ENCODE assay signal across 18 cellular contexts in the genomic region with DNA sequence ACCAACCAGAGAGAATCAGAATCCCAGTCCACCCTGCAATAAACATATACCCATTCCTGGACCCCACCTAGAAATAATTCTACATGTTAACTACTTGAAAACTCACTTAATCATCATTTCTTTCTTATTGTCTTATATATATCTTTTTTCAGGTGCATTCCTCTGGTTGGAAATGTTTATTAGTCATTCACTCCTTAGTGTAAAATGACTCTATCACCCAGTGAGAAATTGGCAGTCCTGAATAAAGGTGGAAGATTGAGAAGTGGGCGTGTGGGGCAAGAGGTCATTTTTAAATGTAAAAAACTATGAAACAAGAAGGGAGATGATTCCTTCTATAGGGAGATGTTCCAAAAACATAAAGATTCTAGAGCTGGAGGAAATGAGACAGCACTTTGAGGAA.
DNase-seq lines count a peak whose midpoint lies in the region; ATAC-seq and TF ChIP-seq lines count a peak whose summit lies in the region.
"Had no signal": no experiment of that assay in that cellular context is flagged by ENCODE, and none has a peak within 500 bp of the region (broad histone marks: within the 10 kb centered on the region; RNA-seq: fewer than 3 reads in every experiment).

No MANE protein-coding gene starts in this region.

- H3K4me3 ChIP-seq in PC-3 (ENCODE audit: low read length) = no peak overlapping the region
- no peak overlapping the region for H3K4me3 ChIP-seq in mesodermal cell (ENCODE audit: extremely low read depth, insufficient read depth, low read length, poor library complexity, severe bottlenecking)
- H3K4me3 ChIP-seq: BLaER1 treated with 17β-estradiol and CSF1 and Interleukin-3, amounts not matched to agents 10 nM and 100 nM; Peyer's patch; SJCRH30 had no signal

- H3K36me3 ChIP-seq in PC-3 (ENCODE audit: low read depth, low read length) = no peaks in the 10 kb centered on the region
- no peaks in the 10 kb centered on the region for H3K36me3 ChIP-seq in mesodermal cell (ENCODE audit: control insufficient read depth, insufficient read depth, low read length)
- H3K36me3 ChIP-seq: BLaER1 treated with 17β-estradiol and CSF1 and Interleukin-3, amounts not matched to agents 10 nM and 100 nM; Peyer's patch; SJCRH30 had no signal

- H3K4me1 ChIP-seq in PC-3 (ENCODE audit: insufficient read depth, low read length) = peaks cover 59% of the 10 kb centered on the region
- H3K4me1 ChIP-seq in mesodermal cell (ENCODE audit: control insufficient read depth, insufficient read depth, low read length, poor library complexity, severe bottlenecking) = peaks cover 55% of the 10 kb centered on the region

- H4K20me1 ChIP-seq in PC-3 (ENCODE audit: low read length) = no peaks in the 10 kb centered on the region
- H4K20me1 ChIP-seq: BLaER1 treated with 17β-estradiol and CSF1 and Interleukin-3, amounts not matched to agents 10 nM and 100 nM had no signal

- intact Hi-C loops in Calu3 (cut with micrococcal nuclease; ENCODE audit: unreplicated experiment) = no loop called here
- intact Hi-C loops in PC-3 (cut with micrococcal nuclease) = no loop called here

- BruUV-seq in Calu3 (replicated peaks; lab: Mats Ljungman, UMichigan) (no TSS peak), PC-3 (replicated peaks; lab: Mats Ljungman, UMichigan) (no TSS peak)

- H3K27me3 ChIP-seq in PC-3 (ENCODE audit: low read length) = no peaks in the 10 kb centered on the region
- H3K27me3 ChIP-seq: BLaER1 treated with 17β-estradiol and CSF1 and Interleukin-3, amounts not matched to agents 10 nM and 100 nM; Peyer's patch; SJCRH30 had no signal

- no peak overlapping the region for H2AFZ ChIP-seq in PC-3 (ENCODE audit: low read length)

- H3K36me3 Mint-ChIP-seq in Calu3 (ENCODE audit: insufficient read depth, unreplicated experiment) (no peaks in the 10 kb centered on the region), endothelial cell (ENCODE audit: low read depth, unreplicated experiment) (no peaks in the 10 kb centered on the region)
- H3K36me3 Mint-ChIP-seq: CD4-positive, alpha-beta memory T cell; IgD-negative memory B cell had no signal

- H3K27me3 Mint-ChIP-seq in Calu3 (ENCODE audit: unreplicated experiment) (no peaks in the 10 kb centered on the region), endothelial cell (ENCODE audit: unreplicated experiment) (peaks cover 1% of the 10 kb centered on the region)

- no peaks in the 10 kb centered on the region for H3K79me2 ChIP-seq in PC-3 (ENCODE audit: low read length)

- H3K4me1 Mint-ChIP-seq in Calu3 (ENCODE audit: low read depth, unreplicated experiment) (peaks cover 41% of the 10 kb centered on the region), endothelial cell (ENCODE audit: unreplicated experiment) (peaks cover 4% of the 10 kb centered on the region)

- H3K27ac Mint-ChIP-seq in Calu3 (ENCODE audit: unreplicated experiment) = peak overlapping the region; percentile 76
- no peak overlapping the region for H3K27ac Mint-ChIP-seq in endothelial cell (ENCODE audit: unreplicated experiment)
- H3K27ac Mint-ChIP-seq: CD4-positive, alpha-beta memory T cell; IgD-negative memory B cell had no signal

- H3K4me3 Mint-ChIP-seq in Calu3 (ENCODE audit: low read depth, unreplicated experiment) (no peak overlapping the region), endothelial cell (ENCODE audit: unreplicated experiment) (no peak overlapping the region)
- H3K4me3 Mint-ChIP-seq: CD4-positive, alpha-beta memory T cell; IgD-negative memory B cell had no signal

- DNase-seq in Calu3 = no peak
- peak; percentile 37 for DNase-seq in PC-3
- DNase-seq in caudate nucleus (lab: John Stamatoyannopoulos, UW) = no peak
- DNase-seq in endothelial cell (ENCODE audit: low spot score) = no peak
- DNase-seq in DMS79 (lab: John Stamatoyannopoulos, UW) = no peak
- DNase-seq: CD4-positive, alpha-beta memory T cell; DMS153; GOT3; NCI-H1417 treated with DMSO at 0.1 percent for 48 hours; NCI-H187; NCI-H446 treated with DMSO at 0.1 percent for 48 hours; NCI-H526 treated with DMSO at 0.1 percent for 48 hours; Peyer's patch; SJCRH30 had no signal

- peak overlapping the region; percentile 94 for H3K27ac ChIP-seq in PC-3 (ENCODE audit: low read length)
- H3K27ac ChIP-seq in caudate nucleus (ENCODE audit: low read depth, low read length) = peak overlapping the region; percentile 23
- peak overlapping the region; percentile 86 for H3K27ac ChIP-seq in mesodermal cell (ENCODE audit: low read depth, low read length, severe bottlenecking)
- H3K27ac ChIP-seq: BLaER1 treated with 17β-estradiol and CSF1 and Interleukin-3, amounts not matched to agents 10 nM and 100 nM; Peyer's patch; SJCRH30 had no signal

- H3K9me3 ChIP-seq in PC-3 (ENCODE audit: low read length) (no peaks in the 10 kb centered on the region), mesodermal cell (ENCODE audit: control insufficient read depth, low read length) (no peaks in the 10 kb centered on the region)
- H3K9me3 ChIP-seq: BLaER1 treated with 17β-estradiol and CSF1 and Interleukin-3, amounts not matched to agents 10 nM and 100 nM; Peyer's patch; SJCRH30 had no signal

- POLR2A ChIA-PET in PC-3 (lab: Charles Lee; ENCODE audit: unreplicated experiment) = no interaction called here

- no peak for ATAC-seq in PC-3
- no peak for ATAC-seq in GM19455 (IDR thresholded peaks at IDR 0.05; ENCODE audit: unreplicated experiment)

- 100% methylated on average over 1 of the region's 1 CpG for WGBS in mesodermal cell (ENCODE audit: insufficient coverage in 2 of 2), 2 experiments

- CTCF ChIA-PET in Calu3 (lab: Charles Lee) (no interaction called here), PC-3 (lab: Charles Lee) (interaction anchor here (1.4 kb wide), 1 partner anchor 11 kb away, joined by 3 read pairs; no protein-coding TSS in a partner anchor)

- H3K9me2 ChIP-seq in PC-3 (replicated peaks; ENCODE audit: low read length) = no peaks in the 10 kb centered on the region

- peaks cover 4% of the 10 kb centered on the region for H3F3A ChIP-seq in PC-3 (ENCODE audit: low read length, unreplicated experiment)

- H3K9me3 Mint-ChIP-seq in Calu3 (ENCODE audit: low read depth, unreplicated experiment) (peaks cover 2% of the 10 kb centered on the region), endothelial cell (ENCODE audit: unreplicated experiment) (no peaks in the 10 kb centered on the region)
- H3K9me3 Mint-ChIP-seq: CD4-positive, alpha-beta memory T cell had no signal

- TF ChIP-seq CTCF in Calu3 (IDR thresholded peaks at IDR 0.05; ENCODE audit: unreplicated experiment) (no peak), PC-3 (conservative IDR thresholded peaks at IDR 0.05; ENCODE audit: low read depth, low read length) (no peak), endothelial cell (IDR thresholded peaks at IDR 0.05; ENCODE audit: unreplicated experiment) (no peak)

- H3K9ac ChIP-seq in PC-3 (ENCODE audit: low read length) = no peak overlapping the region
- H3K9ac ChIP-seq: BLaER1 treated with 17β-estradiol and CSF1 and Interleukin-3, amounts not matched to agents 10 nM and 100 nM had no signal

- H3K4me2 ChIP-seq in PC-3 (ENCODE audit: low read length) = no peak overlapping the region
- H3K4me2 ChIP-seq: BLaER1 treated with 17β-estradiol and CSF1 and Interleukin-3, amounts not matched to agents 10 nM and 100 nM had no signal

Comparison
In these comparisons a context has a peak if more than half of its experiments do, and no peak if none do; other contexts are left out.
1. H3K27ac ChIP-seq: peak in every context shown above with its lines; median percentile 94 in PC-3; 86 in mesodermal cell; 23 in caudate nucleus.